ENCODE assay signal across 29 cellular contexts in the genomic region with DNA sequence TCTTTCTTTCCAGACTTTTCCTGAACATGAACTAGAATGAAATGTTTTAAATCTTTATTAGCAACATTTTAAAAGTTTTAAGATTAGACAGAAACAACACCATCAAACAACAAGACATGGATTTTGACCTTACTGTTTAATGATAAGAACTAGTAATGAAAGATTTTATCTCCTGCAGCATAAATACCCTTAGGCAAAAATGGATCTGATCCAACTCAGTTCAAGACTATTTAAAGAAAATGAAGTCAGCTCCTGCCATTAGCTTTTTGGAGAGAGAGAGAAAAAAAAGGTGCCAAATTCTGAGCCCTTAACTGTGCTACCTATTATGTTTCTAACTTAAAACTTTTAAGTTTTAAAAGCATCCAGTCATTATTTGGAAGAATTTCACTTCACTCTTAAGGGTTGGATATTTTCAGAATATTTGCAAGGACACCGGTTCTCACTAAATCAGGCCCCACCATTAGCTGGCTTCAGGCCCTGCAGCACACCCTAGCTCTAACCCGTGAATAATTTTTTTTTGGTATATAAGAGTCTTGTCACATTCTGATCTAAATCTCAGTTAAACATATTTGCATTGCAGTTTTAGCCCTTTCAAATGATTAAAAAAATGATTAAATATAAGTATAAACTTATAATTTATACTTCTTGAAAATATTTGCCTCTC.
DNase-seq lines count a peak whose midpoint lies in the region; ATAC-seq and TF ChIP-seq lines count a peak whose summit lies in the region.
"Had no signal": no experiment of that assay in that cellular context is flagged by ENCODE, and none has a peak within 500 bp of the region (broad histone marks: within the 10 kb centered on the region; RNA-seq: fewer than 3 reads in every experiment).

No MANE protein-coding gene starts in this region.

- H3K4me3 Mint-ChIP-seq in MCF 10A (ENCODE audit: unreplicated experiment) = no peak overlapping the region
- no peak overlapping the region for H3K4me3 Mint-ChIP-seq in activated naive CD4-positive, alpha-beta T cell treated with anti-CD3 and anti-CD28 coated beads, Interleukin-2, amount 10 ng/mL, durations not matched to agents 7 days and 5 days
- H3K4me3 Mint-ChIP-seq: activated T-helper 17 cell treated with anti-CD3 and anti-CD28 coated beads, Interleukin-2, amount 50 U/mL, for 72 hours; naive B cell had no signal

- no peaks in the 10 kb centered on the region for H4K20me1 ChIP-seq in mammary epithelial cell (ENCODE audit: insufficient read depth, low read length)

- H3K9me3 Mint-ChIP-seq in MCF 10A (ENCODE audit: unreplicated experiment) = peaks cover 7% of the 10 kb centered on the region
- H3K9me3 Mint-ChIP-seq in activated naive CD4-positive, alpha-beta T cell treated with anti-CD3 and anti-CD28 coated beads, Interleukin-2, amount 10 ng/mL, durations not matched to agents 7 days and 5 days = peaks cover 4% of the 10 kb centered on the region
- H3K9me3 Mint-ChIP-seq: activated T-helper 17 cell treated with anti-CD3 and anti-CD28 coated beads, Interleukin-2, amount 50 U/mL, for 72 hours had no signal

- H3K4me1 ChIP-seq in mammary epithelial cell (ENCODE audit: insufficient read depth, low read length) (no peaks in the 10 kb centered on the region), skeletal muscle tissue (ENCODE audit: control insufficient read depth in 3 of 3, insufficient read depth in 3 of 3, low read length in 3 of 3) (peaks cover 3 to 9% (median 5%) of the 10 kb centered on the region in 3 donors), ovary (ENCODE audit: insufficient read depth) (no peaks in the 10 kb centered on the region), aorta (ENCODE audit: control insufficient read depth in 1 of 2, insufficient read depth in 2 of 2, low read length in 2 of 2) (no peaks in the 10 kb centered on the region)
- H3K4me1 ChIP-seq: breast epithelium, prostate gland, suprapubic skin, upper lobe of right lung had no signal

- WGBS in mammary epithelial cell (ENCODE audit: low coverage, missing lambda C conversion rate) = 32% methylated on average over 2 of the region's 2 CpGs
- WGBS in ovary, 3 donors = 34 to 44% (median 41%) methylated on average over 2 of the region's 2 CpGs
- WGBS in aorta, 2 donors = 6 to 11% methylated on average over 2 of the region's 2 CpGs

- no peak for TF ChIP-seq EP300 in ovary (IDR thresholded peaks at IDR 0.05)

- in situ Hi-C loops in mammary epithelial cell (cut with MboI; ENCODE audit: low sequenced_read_pairs in 2 of 2) = no loop called here

- peaks cover 36% of the 10 kb centered on the region for H3K79me2 ChIP-seq in mammary epithelial cell (ENCODE audit: insufficient read depth, low read length)

- DNase-seq in mammary epithelial cell (peak; percentile 9), MCF 10A (ENCODE audit: unreplicated experiment) (no peak), SK-N-MC (ENCODE audit: low read depth, low spot score) (peak; percentile 78), left ventricle myocardium superior (no peak), ovary (no peak), aorta (no peak)
- DNase-seq in activated naive CD4-positive, alpha-beta T cell treated with anti-CD3 and anti-CD28 coated beads, Interleukin-2, amount 10 ng/mL, durations not matched to agents 7 days and 5 days = no peak
- DNase-seq: 8988T; activated naive CD4-positive, alpha-beta T cell treated with anti-CD3 and anti-CD28 coated beads, Interleukin-2, amount 50 U/mL, for 16 hours; amniotic stem cell; Calu3; DMS79 treated with DMSO at 0.1 percent for 48 hours; effector CD4-positive, alpha-beta T cell; GOT3; left colon; naive B cell; NCI-H1930; NCI-H524; OCI-M1; stimulated activated naive CD4-positive, alpha-beta T cell; T-helper 2 cell; upper lobe of right lung had no signal

- H3K4me3 ChIP-seq in mammary epithelial cell (replicated peaks in 1 of 3; ENCODE audit: insufficient read depth in 1 of 3, low read depth in 2 of 3, low read length in 3 of 3) = no peak overlapping the region
- H3K4me3 ChIP-seq in SK-N-MC = peak overlapping the region; percentile 42; the same call in 1 of the 2 replicates
- H3K4me3 ChIP-seq in skeletal muscle tissue (ENCODE audit: low read length in 3 of 3) = no peak overlapping the region
- no peak overlapping the region for H3K4me3 ChIP-seq in ovary
- H3K4me3 ChIP-seq in aorta (ENCODE audit: low read length in 2 of 2) = no peak overlapping the region
- H3K4me3 ChIP-seq: breast epithelium, K562, prostate gland, suprapubic skin, upper lobe of right lung had no signal

- POLR2A ChIA-PET in MCF 10A (lab: Yijun Ruan, JAX) = no interaction called here

- TF ChIP-seq POLR2A in ovary (IDR thresholded peaks at IDR 0.05) = no peak

- TF ChIP-seq CTCF in mammary epithelial cell (conservative IDR thresholded peaks at IDR 0.05 in 1 of 2, IDR thresholded peaks at IDR 0.05 in 1 of 2; ENCODE audit: extremely low read depth in 1 of 2, insufficient read depth in 1 of 2, low read depth in 1 of 2, low read length in 2 of 2) (no peak), MCF 10A (IDR thresholded peaks at IDR 0.05; ENCODE audit: unreplicated experiment) (no peak), ovary (IDR thresholded peaks at IDR 0.05) (no peak)

- BruUV-seq in mammary epithelial cell (replicated peaks; lab: Mats Ljungman, UMichigan) = no TSS peak
- BruUV-seq in MCF 10A (replicated peaks; lab: Mats Ljungman, UMichigan) = no TSS peak

- no peak overlapping the region for H3K4me2 ChIP-seq in mammary epithelial cell (ENCODE audit: insufficient read depth, low read depth, low read length)

- H3K27ac Mint-ChIP-seq in MCF 10A (ENCODE audit: low read depth, unreplicated experiment) = no peak overlapping the region
- no peak overlapping the region for H3K27ac Mint-ChIP-seq in activated naive CD4-positive, alpha-beta T cell treated with anti-CD3 and anti-CD28 coated beads, Interleukin-2, amount 10 ng/mL, durations not matched to agents 7 days and 5 days
- H3K27ac Mint-ChIP-seq: activated T-helper 17 cell treated with anti-CD3 and anti-CD28 coated beads, Interleukin-2, amount 50 U/mL, for 72 hours had no signal

- H3K9ac ChIP-seq in mammary epithelial cell (ENCODE audit: insufficient read depth, low read length) (no peak overlapping the region), SK-N-MC (ENCODE audit: insufficient read length) (peak overlapping the region; percentile 25), skeletal muscle tissue (ENCODE audit: low read depth in 1 of 3, low read length in 3 of 3) (peak overlapping the region in 1 of 3 donors; percentile 25)

- H3K27me3 ChIP-seq in mammary epithelial cell (ENCODE audit: insufficient read depth, low read length) (no peaks in the 10 kb centered on the region), skeletal muscle tissue (ENCODE audit: control insufficient read depth in 3 of 3, insufficient read depth in 3 of 3, low read length in 3 of 3) (no peaks in the 10 kb centered on the region), ovary (no peaks in the 10 kb centered on the region), aorta (ENCODE audit: control insufficient read depth in 1 of 2, insufficient read depth in 2 of 2, low read length in 1 of 2) (no peaks in the 10 kb centered on the region)
- H3K27me3 ChIP-seq: breast epithelium, neutrophil, suprapubic skin, upper lobe of right lung had no signal

- H3K36me3 ChIP-seq in mammary epithelial cell (ENCODE audit: insufficient read depth, low read length) = peaks cover 16% of the 10 kb centered on the region
- H3K36me3 ChIP-seq in SK-N-MC (ENCODE audit: insufficient read depth, low read length) = peaks cover 4% of the 10 kb centered on the region
- peaks cover 0 to 4% (median 0%) of the 10 kb centered on the region in 3 donors for H3K36me3 ChIP-seq in skeletal muscle tissue (ENCODE audit: control insufficient read depth in 3 of 3, insufficient read depth in 3 of 3, low read length in 3 of 3)
- H3K36me3 ChIP-seq in ovary = no peaks in the 10 kb centered on the region
- no peaks in the 10 kb centered on the region for H3K36me3 ChIP-seq in aorta (ENCODE audit: control insufficient read depth in 1 of 2, insufficient read depth in 2 of 2, low read length in 1 of 2)
- H3K36me3 ChIP-seq: breast epithelium, prostate gland had no signal

- no peaks in the 10 kb centered on the region for H3K4me1 Mint-ChIP-seq in MCF 10A (ENCODE audit: insufficient read depth, unreplicated experiment)
- H3K4me1 Mint-ChIP-seq in activated naive CD4-positive, alpha-beta T cell treated with anti-CD3 and anti-CD28 coated beads, Interleukin-2, amount 10 ng/mL, durations not matched to agents 7 days and 5 days = no peaks in the 10 kb centered on the region

- H3K9me3 ChIP-seq in mammary epithelial cell (replicated peaks; ENCODE audit: insufficient read depth, low read length) (no peaks in the 10 kb centered on the region), SK-N-MC (ENCODE audit: low read depth, low read length) (no peaks in the 10 kb centered on the region), skeletal muscle tissue (ENCODE audit: control insufficient read depth in 3 of 3, low read length in 3 of 3) (no peaks in the 10 kb centered on the region), ovary (no peaks in the 10 kb centered on the region), aorta (ENCODE audit: control insufficient read depth, low read length) (no peaks in the 10 kb centered on the region)
- H3K9me3 ChIP-seq: breast epithelium, neutrophil, prostate gland, suprapubic skin, upper lobe of right lung had no signal

- dilution Hi-C loops in mammary epithelial cell (cut with HindIII; ENCODE audit: low sequenced_read_pairs) = no loop called here

- H3K27ac ChIP-seq in mammary epithelial cell (ENCODE audit: insufficient read depth, low read depth, low read length) = no peak overlapping the region
- peak overlapping the region; percentile 61; the same call in 1 of the 2 replicates for H3K27ac ChIP-seq in SK-N-MC
- peak overlapping the region; percentile 52 for H3K27ac ChIP-seq in skeletal muscle tissue (ENCODE audit: low read depth, low read length)
- no peak overlapping the region for H3K27ac ChIP-seq in ovary
- H3K27ac ChIP-seq in aorta (ENCODE audit: low read depth in 1 of 2, low read length in 2 of 2) = no peak overlapping the region
- H3K27ac ChIP-seq: breast epithelium, neutrophil, prostate gland, suprapubic skin, upper lobe of right lung had no signal

- H3K36me3 Mint-ChIP-seq in MCF 10A (ENCODE audit: insufficient read depth, unreplicated experiment) = peaks cover 65% of the 10 kb centered on the region
- peaks cover 31% of the 10 kb centered on the region for H3K36me3 Mint-ChIP-seq in activated naive CD4-positive, alpha-beta T cell treated with anti-CD3 and anti-CD28 coated beads, Interleukin-2, amount 10 ng/mL, durations not matched to agents 7 days and 5 days

- H3K27me3 Mint-ChIP-seq in MCF 10A (ENCODE audit: insufficient read depth, unreplicated experiment) = no peaks in the 10 kb centered on the region
- H3K27me3 Mint-ChIP-seq in activated naive CD4-positive, alpha-beta T cell treated with anti-CD3 and anti-CD28 coated beads, Interleukin-2, amount 10 ng/mL, durations not matched to agents 7 days and 5 days = no peaks in the 10 kb centered on the region
- H3K27me3 Mint-ChIP-seq: activated T-helper 17 cell treated with anti-CD3 and anti-CD28 coated beads, Interleukin-2, amount 50 U/mL, for 72 hours; naive B cell had no signal

- ATAC-seq in left ventricle myocardium superior = peak; percentile 42
- ATAC-seq in aorta (ENCODE audit: low FRiP score) = no peak
- ATAC-seq: activated T-helper 17 cell treated with anti-CD3 and anti-CD28 coated beads, Interleukin-2, amount 50 U/mL, for 72 hours; K562; left colon; upper lobe of right lung had no signal

- H2AFZ ChIP-seq in mammary epithelial cell (ENCODE audit: low read depth, low read length) = no peak overlapping the region

- CTCF ChIA-PET in mammary epithelial cell (lab: Charles Lee; ENCODE audit: low non-redundant PET) (no interaction called here), MCF 10A (lab: Yijun Ruan, JAX) (no interaction called here)
- CTCF ChIA-PET in activated naive CD4-positive, alpha-beta T cell treated with anti-CD3 and anti-CD28 coated beads, Interleukin-2, amount 10 ng/mL, durations not matched to agents 7 days and 5 days (lab: Charles Lee) = no interaction called here

- intact Hi-C loops in mammary epithelial cell (cut with micrococcal nuclease) = no loop called here
- intact Hi-C loops in MCF 10A (cut with micrococcal nuclease) = no loop called here
- intact Hi-C loops in left ventricle myocardium superior (cut with micrococcal nuclease) = no loop called here
- intact Hi-C loops in ovary (cut with DNase I) = no loop called here
- intact Hi-C loops in aorta (cut with DNase I) = no loop called here

Comparison
In these comparisons a context has a peak if more than half of its experiments do, and no peak if none do; other contexts are left out.
1. DNase-seq: peak in mammary epithelial cell (single experiment) and SK-N-MC (single experiment); none in MCF 10A (single experiment), left ventricle myocardium superior (single experiment), ovary (0 of 5), activated naive CD4-positive, alpha-beta T cell treated with anti-CD3 and anti-CD28 coated beads, Interleukin-2, amount 10 ng/mL, durations not matched to agents 7 days and 5 days (single experiment) and aorta (0 of 2).
2. H3K27ac ChIP-seq: peak in SK-N-MC (single experiment) and skeletal muscle tissue (single experiment); none in mammary epithelial cell (single experiment), ovary (0 of 2) and aorta (0 of 2).